Comparison of ENCODE assay signal across 1 cellular context in genomic region chrX:13699183-13699826, GRCh38.
A peak's percentile ranks its signal among the peaks of the same experiment; 100 is the strongest.
TF ChIP-seq lines count a peak whose summit lies in the region.

No MANE protein-coding gene starts in this region.

TF ChIP-seq in GM12878, 131 proteins besides CTCF, POLR2A, EP300 and RAD21:
- TF ChIP-seq GABPA (IDR thresholded peaks at IDR 0.05; ENCODE audit: low read depth) (no peak), ATF2 (IDR thresholded peaks at IDR 0.05; ENCODE audit: low read length) (peak; percentile 48; the same call in 1 of the 2 replicates), ATF7 (IDR thresholded peaks at IDR 0.05; ENCODE audit: low read depth) (peak; percentile 79), IKZF1 (conservative IDR thresholded peaks at IDR 0.05) (no peak), MEF2B (IDR thresholded peaks at IDR 0.05; ENCODE audit: partially characterized antibody, poor library complexity, severe bottlenecking) (no peak), JUNB (IDR thresholded peaks at IDR 0.05) (peak; percentile 21; the same call in 1 of the 2 replicates), CREM (IDR thresholded peaks at IDR 0.05; ENCODE audit: low read depth) (0 out of 2 replicates have a peak, but pooled peaks have one; percentile 16), CREB1 (IDR thresholded peaks at IDR 0.05; ENCODE audit: low read depth) (peak; percentile 75), NFYA (IDR thresholded peaks at IDR 0.05; ENCODE audit: borderline replicate concordance, low read depth, low read length) (no peak), ETV6 (conservative IDR thresholded peaks at IDR 0.05 in 1 of 2, IDR thresholded peaks at IDR 0.05 in 1 of 2; ENCODE audit: borderline replicate concordance in 1 of 2, low read depth in 1 of 2) (no peak), MLLT1 (IDR thresholded peaks at IDR 0.05) (0 out of 2 replicates have a peak, but pooled peaks have one; percentile 19), NFIC (IDR thresholded peaks at IDR 0.05; ENCODE audit: low read depth, low read length) (peak; percentile 40; the same call in 1 of the 2 replicates), MEF2A (IDR thresholded peaks at IDR 0.05; ENCODE audit: insufficient read depth, low read depth, low read length) (0 out of 2 replicates have a peak, but pooled peaks have one; percentile 36)
TF ChIP-seq in GM12878: peak in this region for 8.
